ENCODE assay signal across 8 cellular contexts in genomic region chr9:40991741-40992471, GRCh38.
A peak's percentile ranks its signal among the peaks of the same experiment; 100 is the strongest.
DNase-seq lines count a peak whose midpoint lies in the region; ATAC-seq and TF ChIP-seq lines count a peak whose summit lies in the region.
"Not testable (repeated sequence)": the region's sequence is repeated elsewhere in the genome, so short reads cannot be mapped to it uniquely, and the experiment has no call there.

No MANE protein-coding gene starts in this region.

- H3K27me3 ChIP-seq in KMS-11 (ENCODE audit: insufficient read depth, low read depth); gastrocnemius medialis; upper lobe of right lung: not testable (repeated sequence)

- DNase-seq in GM13976 (ENCODE audit: low spot score) (peak; percentile 84), dermis blood vessel endothelial cell (peak; percentile 100), islet precursor cell (peak; percentile 97), gastrocnemius medialis (peak; percentile 98 to 99), upper lobe of right lung (peak; percentile 99)
- DNase-seq in activated CD8-positive, alpha-beta T cell treated with anti-CD3 and anti-CD28 coated beads for 36 hours, result peak; percentile 97

- peaks cover 22% of the 10 kb centered on the region; the same call in 1 of the 2 replicates for H3K79me2 ChIP-seq in KMS-11 (ENCODE audit: insufficient read depth, low read depth)

- not testable (repeated sequence) for H3K36me3 ChIP-seq in HEK293 (ENCODE audit: control insufficient read depth in 2 of 2, insufficient read depth in 1 of 2, low read length in 2 of 2); KMS-11 (ENCODE audit: insufficient read depth); gastrocnemius medialis; upper lobe of right lung

- peak overlapping the region; percentile 67 for H3K4me2 ChIP-seq in KMS-11

- intact Hi-C loops in activated CD8-positive, alpha-beta T cell treated with anti-CD3 and anti-CD28 coated beads for 36 hours (cut with micrococcal nuclease); gastrocnemius medialis (cut with DNase I; ENCODE audit: low total_unique reads); upper lobe of right lung (cut with DNase I): not testable (repeated sequence)

- peaks cover 33% of the 10 kb centered on the region for H3K36me3 Mint-ChIP-seq in activated CD8-positive, alpha-beta T cell treated with anti-CD3 and anti-CD28 coated beads for 36 hours (ENCODE audit: low read depth)

- H3K27ac ChIP-seq in HEK293 (ENCODE audit: extremely low read depth, low read depth, low read length) (peak overlapping the region; percentile 87), KMS-11 (peak overlapping the region; percentile 93), gastrocnemius medialis (peak overlapping the region; percentile 87 to 98 (median 92)), upper lobe of right lung (peak overlapping the region; percentile 92)

- POLR2A ChIA-PET in HEK293 (lab: Yijun Ruan, JAX), result interaction anchor here (0.6 to 1.2 kb wide), 3 partner anchors 9 to 96 kb away, joined by 3 read pairs; no protein-coding TSS in a partner anchor
- POLR2A ChIA-PET in activated CD8-positive, alpha-beta T cell treated with anti-CD3 and anti-CD28 coated beads for 36 hours (lab: Charles Lee), result interaction anchor here (1.3 kb wide), 1 partner anchor 72 kb away, joined by 3 read pairs; no protein-coding TSS in a partner anchor

- CTCF ChIA-PET in HEK293 (lab: Yijun Ruan, JAX), result interaction anchor here (0.5 kb wide), 1 partner anchor 83 kb away, joined by 7 read pairs; no protein-coding TSS in a partner anchor
- CTCF ChIA-PET in activated CD8-positive, alpha-beta T cell treated with anti-CD3 and anti-CD28 coated beads for 36 hours (lab: Charles Lee), result interaction anchor here (0.7 kb wide), 1 partner anchor 73 kb away, joined by 3 read pairs; no protein-coding TSS in a partner anchor

- ATAC-seq in activated CD8-positive, alpha-beta T cell treated with anti-CD3 and anti-CD28 coated beads for 36 hours, result peak; percentile 99
- ATAC-seq in gastrocnemius medialis, result peak; percentile 100
- ATAC-seq in upper lobe of right lung, result peak; percentile 100

- TF ChIP-seq CTCF in GM13976 (IDR thresholded peaks at IDR 0.05; ENCODE audit: borderline replicate concordance, control extremely low read depth, extremely low read depth, insufficient read depth, missing control alignments), result peak; percentile 79
- TF ChIP-seq CTCF in HEK293 (tag by site-specific recombination; IDR thresholded peaks at IDR 0.05), result not testable (repeated sequence)
- peak; percentile 83 for TF ChIP-seq CTCF in KMS-11 (conservative IDR thresholded peaks at IDR 0.05; ENCODE audit: low read depth, low read length)
- peak; percentile 92 for TF ChIP-seq CTCF in activated CD8-positive, alpha-beta T cell treated with anti-CD3 and anti-CD28 coated beads for 36 hours (IDR thresholded peaks at IDR 0.05)
- peak; percentile 35 to 95 (median 81) for TF ChIP-seq CTCF in gastrocnemius medialis (IDR thresholded peaks at IDR 0.05 in 4 of 5, conservative IDR thresholded peaks at IDR 0.05 in 1 of 5)
- TF ChIP-seq CTCF in upper lobe of right lung (IDR thresholded peaks at IDR 0.05), result peak; percentile 93

- peak overlapping the region; percentile 61 for H3K4me3 ChIP-seq in HEK293 (ENCODE audit: low read depth, low read length)
- peak overlapping the region; percentile 57 for H3K4me3 ChIP-seq in KMS-11 (IDR thresholded peaks at IDR 0.05; ENCODE audit: insufficient read depth, low read depth, low read length)
- H3K4me3 ChIP-seq in gastrocnemius medialis, result peak overlapping the region; percentile 69 to 99 (median 86)
- peak overlapping the region; percentile 72 for H3K4me3 ChIP-seq in upper lobe of right lung

- peak in 1 of 2 donors; percentile 82 for TF ChIP-seq POLR2A in gastrocnemius medialis (IDR thresholded peaks at IDR 0.05)

- peaks cover 29% of the 10 kb centered on the region for H3K4me1 Mint-ChIP-seq in activated CD8-positive, alpha-beta T cell treated with anti-CD3 and anti-CD28 coated beads for 36 hours (ENCODE audit: low read depth)

- H3K27me3 Mint-ChIP-seq in activated CD8-positive, alpha-beta T cell treated with anti-CD3 and anti-CD28 coated beads for 36 hours, result not testable (repeated sequence)

- not testable (repeated sequence) for H3K9me3 Mint-ChIP-seq in activated CD8-positive, alpha-beta T cell treated with anti-CD3 and anti-CD28 coated beads for 36 hours

- H3K27ac Mint-ChIP-seq in activated CD8-positive, alpha-beta T cell treated with anti-CD3 and anti-CD28 coated beads for 36 hours, result not testable (repeated sequence)

- H4K20me1 ChIP-seq in KMS-11 (ENCODE audit: insufficient read depth), result not testable (repeated sequence)

- not testable (repeated sequence) for H3K4me1 ChIP-seq in HEK293 (ENCODE audit: control insufficient read depth, insufficient read depth, low read length)
- H3K4me1 ChIP-seq in KMS-11 (ENCODE audit: low read depth, poor library complexity, severe bottlenecking), result peaks cover 18% of the 10 kb centered on the region
- peaks cover 20 to 31% of the 10 kb centered on the region in 2 donors for H3K4me1 ChIP-seq in gastrocnemius medialis
- H3K4me1 ChIP-seq in upper lobe of right lung, result peaks cover 23% of the 10 kb centered on the region

- H3K4me3 Mint-ChIP-seq in activated CD8-positive, alpha-beta T cell treated with anti-CD3 and anti-CD28 coated beads for 36 hours, result not testable (repeated sequence)

- H3K9me3 ChIP-seq in HEK293 (ENCODE audit: control insufficient read depth, insufficient read depth, low read depth, low read length); gastrocnemius medialis; upper lobe of right lung: not testable (repeated sequence)

- in situ Hi-C loops in GM13976 (cut with MboI; ENCODE audit: low sequenced_read_pairs, unreplicated experiment); gastrocnemius medialis (cut with MboI; ENCODE audit: low sequenced_read_pairs in 4 of 4): not testable (repeated sequence)

- H2AFZ ChIP-seq in KMS-11 (ENCODE audit: low read depth), result peak overlapping the region; percentile 99

- peak overlapping the region; percentile 96 for H3K9ac ChIP-seq in KMS-11

TF ChIP-seq in HEK293, 187 proteins besides CTCF, POLR2A, EP300 and RAD21 (continues in another document):
- TF ChIP-seq SP2 (tag by site-specific recombination; IDR thresholded peaks at IDR 0.05), result peak; percentile 40
- peak; percentile 72 for TF ChIP-seq ZNF2 (tag by site-specific recombination; IDR thresholded peaks at IDR 0.05)
- peak; percentile 50; the same call in 1 of the 2 replicates for TF ChIP-seq ZBTB17 (tag by site-specific recombination; IDR thresholded peaks at IDR 0.05)
- TF ChIP-seq PRDM10 (tag by site-specific recombination; IDR thresholded peaks at IDR 0.05), result 0 out of 2 replicates have a peak, but pooled peaks have one; percentile 62
- TF ChIP-seq, protein P1, sequence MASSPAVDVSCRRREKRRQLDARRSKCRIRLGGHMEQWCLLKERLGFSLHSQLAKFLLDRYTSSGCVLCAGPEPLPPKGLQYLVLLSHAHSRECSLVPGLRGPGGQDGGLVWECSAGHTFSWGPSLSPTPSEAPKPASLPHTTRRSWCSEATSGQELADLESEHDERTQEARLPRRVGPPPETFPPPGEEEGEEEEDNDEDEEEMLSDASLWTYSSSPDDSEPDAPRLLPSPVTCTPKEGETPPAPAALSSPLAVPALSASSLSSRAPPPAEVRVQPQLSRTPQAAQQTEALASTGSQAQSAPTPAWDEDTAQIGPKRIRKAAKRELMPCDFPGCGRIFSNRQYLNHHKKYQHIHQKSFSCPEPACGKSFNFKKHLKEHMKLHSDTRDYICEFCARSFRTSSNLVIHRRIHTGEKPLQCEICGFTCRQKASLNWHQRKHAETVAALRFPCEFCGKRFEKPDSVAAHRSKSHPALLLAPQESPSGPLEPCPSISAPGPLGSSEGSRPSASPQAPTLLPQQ (tag by site-specific recombination; IDR thresholded peaks at IDR 0.05), result 0 out of 2 replicates have a peak, but pooled peaks have one; percentile 25
- peak; percentile 37; the same call in 1 of the 2 replicates for TF ChIP-seq ZNF423 (tag by site-specific recombination; IDR thresholded peaks at IDR 0.05)
- TF ChIP-seq ZNF239 (tag by site-specific recombination; IDR thresholded peaks at IDR 0.05), result 0 out of 2 replicates have a peak, but pooled peaks have one; percentile 22
- TF ChIP-seq ZNF600 (tag by site-specific recombination; IDR thresholded peaks at IDR 0.05), result 0 out of 2 replicates have a peak, but pooled peaks have one; percentile 50

Comparison
In these comparisons a context has a peak if more than half of its experiments do, and no peak if none do; other contexts are left out.
1. Peak in every context shown above with its lines: DNase-seq, ATAC-seq, H3K4me3 ChIP-seq and H3K27ac ChIP-seq.